Comparison of ENCODE assay signal across 12 cellular contexts in the genomic region with DNA sequence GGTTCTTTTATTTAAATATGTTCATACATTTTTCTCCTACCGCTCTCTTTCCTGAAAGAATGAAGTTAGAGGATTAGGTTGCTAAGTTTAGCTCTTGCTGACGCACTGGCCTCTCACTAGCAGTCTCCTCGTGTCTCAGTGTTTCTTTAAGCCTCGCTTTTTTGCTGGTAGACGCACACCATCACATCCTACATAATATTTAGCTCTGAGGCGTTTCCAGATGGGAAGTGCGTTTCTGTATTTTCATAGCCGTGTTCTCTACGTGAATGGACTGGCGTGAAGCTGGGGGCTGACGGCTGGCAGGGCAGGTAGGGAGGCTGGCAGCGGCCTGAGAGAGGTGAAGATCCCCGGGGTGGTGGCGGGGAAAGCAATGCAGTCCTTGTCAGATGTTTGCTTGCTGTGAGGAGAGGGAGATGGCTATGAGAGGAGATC.
DNase-seq lines count a peak whose midpoint lies in the region; ATAC-seq and TF ChIP-seq lines count a peak whose summit lies in the region.
"Had no signal": no experiment of that assay in that cellular context is flagged by ENCODE, and none has a peak within 500 bp of the region (broad histone marks: within the 10 kb centered on the region; RNA-seq: fewer than 3 reads in every experiment).

No MANE protein-coding gene starts in this region.

- peaks cover 7% of the 10 kb centered on the region for H3K4me1 ChIP-seq in cardiac muscle cell (ENCODE audit: low read depth)
- H3K4me1 ChIP-seq: testis had no signal

- H3K9me3 ChIP-seq in cardiac muscle cell (ENCODE audit: low read depth) = no peaks in the 10 kb centered on the region
- H3K9me3 ChIP-seq: testis had no signal

- H3K4me3 ChIP-seq in cardiac muscle cell (no peak overlapping the region), epithelial cell of esophagus (ENCODE audit: low read length) (no peak overlapping the region)
- H3K4me3 ChIP-seq: testis had no signal

- TF ChIP-seq CTCF in cardiac muscle cell (IDR thresholded peaks at IDR 0.05; ENCODE audit: low read depth, low read length) (no peak), epithelial cell of esophagus (IDR thresholded peaks at IDR 0.05; ENCODE audit: insufficient read depth, low read depth, low read length, missing control alignments) (no peak), mesothelial cell of epicardium (IDR thresholded peaks at IDR 0.05; ENCODE audit: unreplicated experiment) (no peak), type B pancreatic cell (conservative IDR thresholded peaks at IDR 0.05) (no peak)

- ATAC-seq in left cardiac atrium (no peak), GM18498 (IDR thresholded peaks at IDR 0.05; ENCODE audit: unreplicated experiment) (no peak)
- ATAC-seq: naive thymus-derived CD8-positive, alpha-beta T cell had no signal

- no peaks in the 10 kb centered on the region for H3K9me3 Mint-ChIP-seq in mesothelial cell of epicardium
- peaks cover 4% of the 10 kb centered on the region for H3K9me3 Mint-ChIP-seq in type B pancreatic cell
- H3K9me3 Mint-ChIP-seq: activated T-helper 1 cell treated with anti-CD3 and anti-CD28 coated beads, Interleukin-12 subunit alpha, Interleukin-12 subunit beta, Interleukin-2, Interleukin-4 antibody, amounts not matched to agents 30 ng/mL and 10 ng/mL and 1 ng/mL, durations not matched to agents 14 hours and 24 hours and 36 hours; naive thymus-derived CD8-positive, alpha-beta T cell had no signal

- no peaks in the 10 kb centered on the region for H3K36me3 Mint-ChIP-seq in mesothelial cell of epicardium
- H3K36me3 Mint-ChIP-seq in type B pancreatic cell = no peaks in the 10 kb centered on the region
- H3K36me3 Mint-ChIP-seq: naive thymus-derived CD8-positive, alpha-beta T cell had no signal

- intact Hi-C loops in left cardiac atrium (cut with DNase I) = no loop called here

- H3K27ac Mint-ChIP-seq in mesothelial cell of epicardium = peak overlapping the region; percentile 96
- peak overlapping the region; percentile 91 for H3K27ac Mint-ChIP-seq in type B pancreatic cell
- H3K27ac Mint-ChIP-seq: activated T-helper 1 cell treated with anti-CD3 and anti-CD28 coated beads, Interleukin-12 subunit alpha, Interleukin-12 subunit beta, Interleukin-2, Interleukin-4 antibody, amounts not matched to agents 30 ng/mL and 10 ng/mL and 1 ng/mL, durations not matched to agents 14 hours and 24 hours and 36 hours had no signal

- peak overlapping the region; percentile 27 for H3K27ac ChIP-seq in cardiac muscle cell
- H3K27ac ChIP-seq: testis had no signal

- H3K36me3 ChIP-seq in cardiac muscle cell = no peaks in the 10 kb centered on the region

- no peaks in the 10 kb centered on the region for H3K27me3 Mint-ChIP-seq in mesothelial cell of epicardium (ENCODE audit: low read depth)
- no peaks in the 10 kb centered on the region for H3K27me3 Mint-ChIP-seq in type B pancreatic cell

- H3K27me3 ChIP-seq in cardiac muscle cell = no peaks in the 10 kb centered on the region
- H3K27me3 ChIP-seq: testis had no signal

- peak in 1 of 2 donors; percentile 34 for DNase-seq in cardiac muscle cell (ENCODE audit: low read depth in 1 of 2, low spot score in 1 of 2)
- no peak for DNase-seq in left cardiac atrium
- DNase-seq in epithelial cell of esophagus (ENCODE audit: low read depth) = peak; percentile 42
- no peak for DNase-seq in mesothelial cell of epicardium (ENCODE audit: low spot score in 2 of 2, unreplicated experiment in 2 of 2)
- DNase-seq in type B pancreatic cell (ENCODE audit: extremely low spot score, unreplicated experiment) = no peak
- no peak for DNase-seq in NCI-H2029 treated with DMSO at 0.1 percent for 48 hours (lab: John Stamatoyannopoulos, UW)
- DNase-seq in DMS 273 (lab: John Stamatoyannopoulos, UW; ENCODE audit: unreplicated experiment) = no peak
- DNase-seq: naive thymus-derived CD8-positive, alpha-beta T cell; NCI-H2081; testis had no signal

- H3K4me1 Mint-ChIP-seq in mesothelial cell of epicardium = peaks cover 30% of the 10 kb centered on the region
- H3K4me1 Mint-ChIP-seq in type B pancreatic cell (ENCODE audit: unreplicated experiment) = peaks cover 29% of the 10 kb centered on the region

- H3K4me3 Mint-ChIP-seq in mesothelial cell of epicardium (peak overlapping the region; percentile 55), type B pancreatic cell (peak overlapping the region; percentile 82)
- H3K4me3 Mint-ChIP-seq: activated T-helper 1 cell treated with anti-CD3 and anti-CD28 coated beads, Interleukin-12 subunit alpha, Interleukin-12 subunit beta, Interleukin-2, Interleukin-4 antibody, amounts not matched to agents 30 ng/mL and 10 ng/mL and 1 ng/mL, durations not matched to agents 14 hours and 24 hours and 36 hours; naive thymus-derived CD8-positive, alpha-beta T cell had no signal
